ENCODE assay signal across 7 cellular contexts in the genomic region with DNA sequence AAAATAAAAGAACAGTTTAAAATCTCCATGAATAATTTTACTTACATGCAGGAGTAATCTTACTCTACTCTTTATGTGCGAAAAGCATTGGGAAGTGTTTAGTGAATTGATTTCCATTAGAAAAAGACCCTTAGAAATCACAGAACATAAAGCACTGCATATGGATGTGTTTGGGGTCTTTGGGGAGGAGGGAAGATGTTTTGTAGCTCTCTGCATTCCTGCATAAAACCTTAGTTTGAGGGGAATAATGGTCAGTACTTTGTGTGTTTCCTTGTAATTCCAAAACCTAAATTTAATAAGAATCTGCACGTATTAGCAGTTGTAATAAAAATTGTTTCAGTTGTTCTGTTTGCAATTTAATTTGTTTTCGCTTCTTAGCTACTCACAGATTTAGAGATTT.
DNase-seq lines count a peak whose midpoint lies in the region; ATAC-seq and TF ChIP-seq lines count a peak whose summit lies in the region.

No MANE protein-coding gene starts in this region.

- no peak for TF ChIP-seq CTCF in HFF-Myc (IDR thresholded peaks at IDR 0.05; ENCODE audit: low read depth, low read length, missing control alignments)
- TF ChIP-seq CTCF in activated CD8-positive, alpha-beta T cell treated with anti-CD3 and anti-CD28 coated beads for 36 hours (IDR thresholded peaks at IDR 0.05): no peak

- intact Hi-C loops in activated CD8-positive, alpha-beta T cell treated with anti-CD3 and anti-CD28 coated beads for 36 hours (cut with micrococcal nuclease): no loop called here

- H3K9ac ChIP-seq in iPS-18a (ENCODE audit: low read length): peak overlapping the region; percentile 62

- H3K27ac Mint-ChIP-seq in activated CD8-positive, alpha-beta T cell treated with anti-CD3 and anti-CD28 coated beads for 36 hours: peak overlapping the region; percentile 97
- peak overlapping the region; percentile 86 for H3K27ac Mint-ChIP-seq in stimulated activated memory B cell treated with anti-CD40 and anti-IgM and Interleukin-4, amounts not matched to agents 10 μg/mL and 1 μg/mL and 100 μg/mL, for 72 hours

- peaks cover 17% of the 10 kb centered on the region for H3K36me3 Mint-ChIP-seq in activated CD8-positive, alpha-beta T cell treated with anti-CD3 and anti-CD28 coated beads for 36 hours (ENCODE audit: low read depth)
- peaks cover 13% of the 10 kb centered on the region for H3K36me3 Mint-ChIP-seq in stimulated activated memory B cell treated with anti-CD40 and anti-IgM and Interleukin-4, amounts not matched to agents 10 μg/mL and 1 μg/mL and 100 μg/mL, for 72 hours

- ATAC-seq in activated CD8-positive, alpha-beta T cell treated with anti-CD3 and anti-CD28 coated beads for 36 hours: no peak
- no peak for ATAC-seq in stimulated activated memory B cell treated with anti-CD40 and anti-IgM and Interleukin-4, amounts not matched to agents 10 μg/mL and 1 μg/mL and 100 μg/mL, for 72 hours
- no peak for ATAC-seq in HG03280 (IDR thresholded peaks at IDR 0.05; ENCODE audit: unreplicated experiment)

- no peaks in the 10 kb centered on the region for H3K36me3 ChIP-seq in iPS-18a (ENCODE audit: control insufficient read depth, low read depth, low read length)

- CTCF ChIA-PET in activated CD8-positive, alpha-beta T cell treated with anti-CD3 and anti-CD28 coated beads for 36 hours (lab: Charles Lee): interaction anchor here (2.9 to 3.3 kb wide), 2 partner anchors 22 to 26 kb away, joined by 11 to 13 read pairs; no protein-coding TSS in a partner anchor

- no peaks in the 10 kb centered on the region for H3K9me3 ChIP-seq in iPS-18a (ENCODE audit: control insufficient read depth, low read depth, low read length)

- H3K9me3 Mint-ChIP-seq in activated CD8-positive, alpha-beta T cell treated with anti-CD3 and anti-CD28 coated beads for 36 hours: no peaks in the 10 kb centered on the region
- no peaks in the 10 kb centered on the region for H3K9me3 Mint-ChIP-seq in stimulated activated memory B cell treated with anti-CD40 and anti-IgM and Interleukin-4, amounts not matched to agents 10 μg/mL and 1 μg/mL and 100 μg/mL, for 72 hours

- no peaks in the 10 kb centered on the region for H3K27me3 ChIP-seq in iPS-18a (ENCODE audit: control insufficient read depth, insufficient read depth, low read length)

- H3K4me1 Mint-ChIP-seq in activated CD8-positive, alpha-beta T cell treated with anti-CD3 and anti-CD28 coated beads for 36 hours (ENCODE audit: low read depth): peaks cover 50% of the 10 kb centered on the region
- H3K4me1 Mint-ChIP-seq in stimulated activated memory B cell treated with anti-CD40 and anti-IgM and Interleukin-4, amounts not matched to agents 10 μg/mL and 1 μg/mL and 100 μg/mL, for 72 hours: peaks cover 57% of the 10 kb centered on the region

- in situ Hi-C loops in KBM-7 (cut with MboI; ENCODE audit: low pct_unique_long_range_greater_than_20kb, low sequenced_read_pairs): no loop called here

- peak overlapping the region; percentile 48 for H3K4me3 ChIP-seq in HFF-Myc (replicated peaks; ENCODE audit: low read depth, low read length)
- peak overlapping the region; percentile 47 for H3K4me3 ChIP-seq in iPS-18a (ENCODE audit: low read length)

- POLR2A ChIA-PET in activated CD8-positive, alpha-beta T cell treated with anti-CD3 and anti-CD28 coated beads for 36 hours (lab: Charles Lee): interaction anchor here (1.6 to 2.0 kb wide), 2 partner anchors 12 to 141 kb away, joined by 7 read pairs; no protein-coding TSS in a partner anchor

- DNase-seq in HFF-Myc (ENCODE audit: extremely low read depth, low read depth) (no peak), KBM-7 (no peak), NCI-H2081 treated with DMSO at 0.1 percent for 48 hours (lab: John Stamatoyannopoulos, UW) (no peak)
- no peak for DNase-seq in activated CD8-positive, alpha-beta T cell treated with anti-CD3 and anti-CD28 coated beads for 36 hours

- H3K4me1 ChIP-seq in iPS-18a (ENCODE audit: control insufficient read depth, low read depth, low read length): peaks cover 44% of the 10 kb centered on the region

- H3K27me3 Mint-ChIP-seq in activated CD8-positive, alpha-beta T cell treated with anti-CD3 and anti-CD28 coated beads for 36 hours: no peaks in the 10 kb centered on the region
- H3K27me3 Mint-ChIP-seq in stimulated activated memory B cell treated with anti-CD40 and anti-IgM and Interleukin-4, amounts not matched to agents 10 μg/mL and 1 μg/mL and 100 μg/mL, for 72 hours: no peaks in the 10 kb centered on the region

- H3K27ac ChIP-seq in iPS-18a (ENCODE audit: low read length): peak overlapping the region; percentile 85

- peak overlapping the region; percentile 81 for H3K4me3 Mint-ChIP-seq in activated CD8-positive, alpha-beta T cell treated with anti-CD3 and anti-CD28 coated beads for 36 hours
- peak overlapping the region; percentile 80 for H3K4me3 Mint-ChIP-seq in stimulated activated memory B cell treated with anti-CD40 and anti-IgM and Interleukin-4, amounts not matched to agents 10 μg/mL and 1 μg/mL and 100 μg/mL, for 72 hours
